Comparison of ENCODE assay signal across 1 cellular context in genomic region chr22:17628304-17629166, GRCh38.
TF ChIP-seq lines count a peak whose summit lies in the region.

TSS of gene ATP6V1E1 (minus strand) at chr22:17628749. CDS start at chr22:17628635, 114 bp downstream.

TF ChIP-seq in GM12878, 131 proteins besides CTCF, POLR2A, EP300 and RAD21 (continued from another document and continues in another):
- TF ChIP-seq CUX1 (IDR thresholded peaks at IDR 0.05; ENCODE audit: insufficient replicate concordance, low read depth, low read length) (no peak), POU2F2 (IDR thresholded peaks at IDR 0.05; ENCODE audit: borderline replicate concordance, low read depth, low read length) (0 out of 3 replicates have a peak, but pooled peaks have one; percentile 16), RELB (IDR thresholded peaks at IDR 0.05; ENCODE audit: low read depth) (peak; percentile 79), ZSCAN29 (IDR thresholded peaks at IDR 0.05) (peak; percentile 57; the same call in 1 of the 2 replicates), IKZF1 (conservative IDR thresholded peaks at IDR 0.05) (peak; percentile 82; the same call in 1 of the 2 replicates), CEBPZ (IDR thresholded peaks at IDR 0.05; ENCODE audit: low read depth, low read length) (no peak), KDM1A (IDR thresholded peaks at IDR 0.05; ENCODE audit: borderline replicate concordance) (no peak), CHD2 (IDR thresholded peaks at IDR 0.05; ENCODE audit: borderline replicate concordance, low read depth, low read length) (no peak; the same call in 1 of the 2 replicates), SREBF2 (IDR thresholded peaks at IDR 0.05; ENCODE audit: low read length) (no peak), CBX5 (IDR thresholded peaks at IDR 0.05; ENCODE audit: low read depth) (no peak), SPI1 (IDR thresholded peaks at IDR 0.05; ENCODE audit: borderline replicate concordance, insufficient read depth, low read depth, low read length) (peak; percentile 45; the same call in 1 of the 2 replicates), SMC3 (IDR thresholded peaks at IDR 0.05; ENCODE audit: borderline replicate concordance, low read length) (no peak), TCF12 (IDR thresholded peaks at IDR 0.05; ENCODE audit: low read depth, low read length) (no peak), ZBED1 (IDR thresholded peaks at IDR 0.05; ENCODE audit: borderline replicate concordance) (no peak), ZNF687 (IDR thresholded peaks at IDR 0.05) (no peak), ATF3 (IDR thresholded peaks at IDR 0.05; ENCODE audit: borderline replicate concordance, extremely low read depth, low read depth, low read length) (peak; percentile 85; the same call in 1 of the 2 replicates), TBL1XR1 (IDR thresholded peaks at IDR 0.05; ENCODE audit: low read depth, low read length) (no peak), IRF3 (IDR thresholded peaks at IDR 0.05) (no peak), ESRRA (IDR thresholded peaks at IDR 0.05; ENCODE audit: low read length) (no peak), USF1 (IDR thresholded peaks at IDR 0.05; ENCODE audit: borderline replicate concordance, extremely low read length, insufficient read depth, low read depth, low read length) (peak; percentile 85), YY1 (IDR thresholded peaks at IDR 0.05; ENCODE audit: low read depth, low read length) (0 out of 2 replicates have a peak, but pooled peaks have one; percentile 1), POLR2AphosphoS5 (IDR thresholded peaks at IDR 0.05; ENCODE audit: low read length) (peak; percentile 97), IRF5 (IDR thresholded peaks at IDR 0.05; ENCODE audit: borderline replicate concordance) (no peak), PRDM15 (CRISPR knock-in tag; IDR thresholded peaks at IDR 0.05) (no peak), CREB1 (IDR thresholded peaks at IDR 0.05; ENCODE audit: low read depth) (peak; percentile 81), BACH1 (IDR thresholded peaks at IDR 0.05; ENCODE audit: borderline replicate concordance) (no peak)
